9 cellular contexts compared by ENCODE assay signal in genomic region chr20:5078399-5078958, GRCh38. TPM values are rescaled to one million over a fixed set of nuclear protein-coding genes. Genes with fewer than 3 reads are reported as not detected.
DNase-seq lines count a peak whose midpoint lies in the region; ATAC-seq, FAIRE-seq and TF ChIP-seq lines count a peak whose summit lies in the region.
"Had no signal": no experiment of that assay in that cellular context is flagged by ENCODE, and none has a peak within 500 bp of the region (broad histone marks: within the 10 kb centered on the region; RNA-seq: fewer than 3 reads in every experiment).

No MANE protein-coding gene starts in this region.

- no peaks in the 10 kb centered on the region for H3K4me1 ChIP-seq in kidney (ENCODE audit: control insufficient read depth in 1 of 2, insufficient read depth in 1 of 2, low read depth in 1 of 2, low read length in 2 of 2)

- no peak overlapping the region for H3K9ac ChIP-seq in kidney (ENCODE audit: low read length in 2 of 2)

- no peak for FAIRE-seq in kidney (lab: Jason Lieb, UNC)
- FAIRE-seq: A204.1 had no signal

- in situ Hi-C loops in SK-MEL-5 (cut with HindIII; ENCODE audit: low pct_unique_long_range_greater_than_20kb, low sequenced_read_pairs) = no loop called here

- peak overlapping the region; percentile 12 to 46 for H3K4me3 ChIP-seq in kidney (ENCODE audit: low read length in 2 of 2)

- H3K36me3 ChIP-seq in kidney (ENCODE audit: control insufficient read depth in 1 of 2, insufficient read depth in 2 of 2, low read length in 2 of 2) = no peaks in the 10 kb centered on the region

- no peak for TF ChIP-seq CTCF in kidney (IDR thresholded peaks at IDR 0.05; ENCODE audit: borderline replicate concordance, extremely low read depth, insufficient read depth)

- peak; percentile 96 for ATAC-seq in HG03135 (IDR thresholded peaks at IDR 0.05; ENCODE audit: unreplicated experiment)

- peak; percentile 0 for DNase-seq in NCI-H2107 treated with DMSO at 0.1 percent for 48 hours (lab: John Stamatoyannopoulos, UW; ENCODE audit: unreplicated experiment)
- DNase-seq in NCI-H2107 (lab: John Stamatoyannopoulos, UW) = no peak
- DNase-seq in SK-MEL-5 (ENCODE audit: low read depth, low spot score) = peak; percentile 73
- peak; percentile 73 for DNase-seq in activated naive CD4-positive, alpha-beta T cell treated with anti-CD3 and anti-CD28 coated beads, Interleukin-2, amount 50 U/mL, for 16 hours
- no peak for DNase-seq in kidney
- peak; percentile 33 for DNase-seq in stimulated activated CD8-positive, alpha-beta memory T cell treated with anti-CD3 and anti-CD28 coated beads, Interleukin-12 subunit alpha, Interleukin-12 subunit beta, amount 100 ng/mL, for 24 hours (ENCODE audit: extremely low read depth)
- DNase-seq in NCI-H446 treated with DMSO at 0.1 percent for 48 hours (lab: John Stamatoyannopoulos, UW) = no peak

- peak overlapping the region in 1 of 2 donors; percentile 90 for H3K27ac ChIP-seq in kidney (ENCODE audit: low read depth in 2 of 2, low read length in 2 of 2)

- H3K9me3 ChIP-seq in kidney (ENCODE audit: control insufficient read depth in 1 of 2, low read length in 2 of 2) = no peaks in the 10 kb centered on the region

- intact Hi-C loops in kidney (cut with DNase I) = no loop called here

RNA-seq across cellular contexts. Expression of gene TMEM230, which starts 34.4 kb away (rescaled TPM):
- total RNA-seq in SK-MEL-5 (2014; rRNA removed; shearing (Covaris generic)) = 391 and 428 TPM in 2 replicates
- polyA plus RNA-seq in SK-MEL-5 (2015; cell fraction: cytosol; rRNA removed) = 328 and 338 TPM in 2 replicates
- 113 and 143 TPM in 2 replicates for polyA plus RNA-seq in SK-MEL-5 (2015; cell fraction: nucleus; rRNA removed)
- 102 TPM for total RNA-seq in kidney
- 163 TPM for polyA plus RNA-seq in kidney (ENCODE audit: insufficient read depth, low read depth, low replicate concordance)

RNA-seq across cellular contexts. Expression of gene PCNA, which starts 41.3 kb away (rescaled TPM):
- total RNA-seq in SK-MEL-5 (2014; rRNA removed; shearing (Covaris generic)) = 247 and 249 TPM in 2 replicates
- polyA plus RNA-seq in SK-MEL-5 (2015; cell fraction: cytosol; rRNA removed) = 271 and 296 TPM in 2 replicates
- polyA plus RNA-seq in SK-MEL-5 (2015; cell fraction: nucleus; rRNA removed) = 126 and 138 TPM in 2 replicates
- total RNA-seq in kidney = 46.4 TPM
- polyA plus RNA-seq in kidney (ENCODE audit: insufficient read depth, low read depth, low replicate concordance) = 48.2 TPM

RNA-seq across cellular contexts. Expression of gene CDS2, which starts 48.3 kb away (rescaled TPM):
- 66.3 and 75.2 TPM in 2 replicates for total RNA-seq in SK-MEL-5 (2014; rRNA removed; shearing (Covaris generic))
- polyA plus RNA-seq in SK-MEL-5 (2015; cell fraction: cytosol; rRNA removed) = 42.6 and 64.2 TPM in 2 replicates
- polyA plus RNA-seq in SK-MEL-5 (2015; cell fraction: nucleus; rRNA removed) = 30.1 and 32.8 TPM in 2 replicates
- 67.9 TPM for total RNA-seq in kidney
- polyA plus RNA-seq in kidney (ENCODE audit: insufficient read depth, low read depth, low replicate concordance) = 19.9 TPM

Comparison
In these comparisons a context has a peak if more than half of its experiments do, and no peak if none do; other contexts are left out.
1. DNase-seq: peak in NCI-H2107 treated with DMSO at 0.1 percent for 48 hours (single experiment), SK-MEL-5 (single experiment), activated naive CD4-positive, alpha-beta T cell treated with anti-CD3 and anti-CD28 coated beads, Interleukin-2, amount 50 U/mL, for 16 hours (single experiment) and stimulated activated CD8-positive, alpha-beta memory T cell treated with anti-CD3 and anti-CD28 coated beads, Interleukin-12 subunit alpha, Interleukin-12 subunit beta, amount 100 ng/mL, for 24 hours (single experiment); none in NCI-H2107 (single experiment), kidney (single experiment) and NCI-H446 treated with DMSO at 0.1 percent for 48 hours (single experiment).